In the genomic region with DNA sequence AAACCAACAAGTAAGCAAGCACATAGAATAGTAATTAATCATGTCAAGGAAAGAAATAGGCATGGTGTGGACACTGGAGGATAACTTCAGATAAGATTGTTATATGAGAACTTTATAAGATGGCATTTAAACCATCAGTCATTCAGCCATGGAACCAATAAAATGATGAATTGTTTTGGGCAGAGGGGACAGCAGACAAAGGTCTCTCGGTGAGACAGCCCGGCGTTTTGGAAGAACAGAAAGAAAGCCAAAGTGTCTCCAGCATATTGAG, we compare ENCODE assay signal across 8 cellular contexts. TPM values are rescaled to one million over a fixed set of nuclear protein-coding genes. Genes with fewer than 3 reads are reported as not detected.
A peak's percentile ranks its signal among the peaks of the same experiment; 100 is the strongest.
DNase-seq lines count a peak whose midpoint lies in the region; ATAC-seq and TF ChIP-seq lines count a peak whose summit lies in the region.

No MANE protein-coding gene starts in this region.

- H3K27me3 Mint-ChIP-seq in neural progenitor cell (ENCODE audit: insufficient read depth, low read depth): peaks cover 2% of the 10 kb centered on the region

- H3K36me3 Mint-ChIP-seq in neural progenitor cell: no peaks in the 10 kb centered on the region

- H3K9ac ChIP-seq in BLaER1 (peak overlapping the region; percentile 56; the same call in 1 of the 2 replicates), MM.1S (ENCODE audit: low read length) (peak overlapping the region; percentile 32; the same call in 1 of the 2 replicates), neural progenitor cell (no peak overlapping the region)

- peak overlapping the region; percentile 99 for H3K4me3 Mint-ChIP-seq in neural progenitor cell

- H3K27ac Mint-ChIP-seq in neural progenitor cell: no peak overlapping the region

- DNase-seq in MM.1S (no peak), neural progenitor cell (ENCODE audit: low spot score) (no peak), NCI-H1436 treated with DMSO at 0.1 percent for 48 hours (lab: John Stamatoyannopoulos, UW) (no peak)

- peaks cover 17% of the 10 kb centered on the region for H3K4me1 Mint-ChIP-seq in neural progenitor cell

- H3K4me2 ChIP-seq in BLaER1: peak overlapping the region; percentile 84
- H3K4me2 ChIP-seq in MM.1S (ENCODE audit: low read depth, low read length): peak overlapping the region; percentile 94
- H3K4me2 ChIP-seq in neural progenitor cell: peak overlapping the region; percentile 76

- TF ChIP-seq CTCF in MM.1S (IDR thresholded peaks at IDR 0.05; ENCODE audit: low read length): no peak
- TF ChIP-seq CTCF in neural progenitor cell (IDR thresholded peaks at IDR 0.05): no peak

- no peaks in the 10 kb centered on the region for H3K9me3 Mint-ChIP-seq in neural progenitor cell

- H3K27me3 ChIP-seq in BLaER1 (no peaks in the 10 kb centered on the region), MM.1S (replicated peaks; ENCODE audit: insufficient read depth, low read length) (no peaks in the 10 kb centered on the region), ectodermal cell (ENCODE audit: control insufficient read depth, insufficient read depth, low read length, poor library complexity, severe bottlenecking) (peaks cover 32% of the 10 kb centered on the region), neural progenitor cell (peaks cover 27% of the 10 kb centered on the region)

- no peaks in the 10 kb centered on the region for H3K9me2 ChIP-seq in MM.1S (replicated peaks; ENCODE audit: insufficient read depth, low read length)

- H4K20me1 ChIP-seq in BLaER1: no peaks in the 10 kb centered on the region
- no peaks in the 10 kb centered on the region for H4K20me1 ChIP-seq in MM.1S (ENCODE audit: insufficient read depth, low read length)
- H4K20me1 ChIP-seq in neural progenitor cell (ENCODE audit: low read depth): no peaks in the 10 kb centered on the region

- no peaks in the 10 kb centered on the region for H3K9me3 ChIP-seq in BLaER1
- no peaks in the 10 kb centered on the region for H3K9me3 ChIP-seq in MM.1S (replicated peaks; ENCODE audit: insufficient read depth, low read length)
- no peaks in the 10 kb centered on the region for H3K9me3 ChIP-seq in ectodermal cell (ENCODE audit: control insufficient read depth, low read length)
- no peaks in the 10 kb centered on the region for H3K9me3 ChIP-seq in neural progenitor cell (ENCODE audit: low read depth)

- WGBS in ectodermal cell, 2 experiments: 45 to 48% methylated on average over 3 of the region's 3 CpGs

- H3K4me3 ChIP-seq in BLaER1: peak overlapping the region; percentile 72
- H3K4me3 ChIP-seq in MM.1S (ENCODE audit: low read length): peak overlapping the region; percentile 74
- peak overlapping the region; percentile 61 for H3K4me3 ChIP-seq in ectodermal cell (ENCODE audit: insufficient read depth, low read depth, low read length)
- peak overlapping the region; percentile 63 for H3K4me3 ChIP-seq in neural progenitor cell

- H3K79me2 ChIP-seq in MM.1S (ENCODE audit: low read length): peaks cover 35% of the 10 kb centered on the region
- H3K79me2 ChIP-seq in neural progenitor cell (ENCODE audit: low read depth): no peaks in the 10 kb centered on the region

- H3K36me3 ChIP-seq in BLaER1 (0 out of 2 replicates have a peak, but pooled peaks cover 4% of the 10 kb centered on the region), MM.1S (replicated peaks; ENCODE audit: insufficient read depth, low read length) (no peaks in the 10 kb centered on the region), ectodermal cell (ENCODE audit: control insufficient read depth, insufficient read depth, low read length) (no peaks in the 10 kb centered on the region), neural progenitor cell (no peaks in the 10 kb centered on the region)

- no peak overlapping the region; the same call in 1 of the 2 replicates for H3K27ac ChIP-seq in BLaER1
- peak overlapping the region; percentile 73 for H3K27ac ChIP-seq in MM.1S (ENCODE audit: low read length)
- peak overlapping the region; percentile 73 for H3K27ac ChIP-seq in ectodermal cell (ENCODE audit: insufficient read depth, low read depth, low read length, poor library complexity, severe bottlenecking)
- no peak overlapping the region for H3K27ac ChIP-seq in neural progenitor cell

- peaks cover 25% of the 10 kb centered on the region for H3F3A ChIP-seq in MM.1S (ENCODE audit: insufficient read depth, low read length)
- H3F3A ChIP-seq in neural progenitor cell (ENCODE audit: low read depth): peaks cover 30% of the 10 kb centered on the region

- H3K4me1 ChIP-seq in BLaER1: peaks cover 42% of the 10 kb centered on the region
- peaks cover 14% of the 10 kb centered on the region; the same call in 1 of the 2 replicates for H3K4me1 ChIP-seq in MM.1S (ENCODE audit: low read length)
- no peaks in the 10 kb centered on the region for H3K4me1 ChIP-seq in ectodermal cell (ENCODE audit: control insufficient read depth, insufficient read depth, low read length)
- peaks cover 7% of the 10 kb centered on the region for H3K4me1 ChIP-seq in neural progenitor cell

- ATAC-seq in GM21528 (IDR thresholded peaks at IDR 0.05; ENCODE audit: low FRiP score, unreplicated experiment) (no peak), GM19467 (IDR thresholded peaks at IDR 0.05; ENCODE audit: unreplicated experiment) (no peak), GM21825 (IDR thresholded peaks at IDR 0.05; ENCODE audit: unreplicated experiment) (no peak)

- H2AFZ ChIP-seq in MM.1S (ENCODE audit: low read length) (peak overlapping the region; percentile 74), neural progenitor cell (replicated peaks) (peak overlapping the region; percentile 54)

RNA-seq across cellular contexts. Expression of a gene that starts 0.8 kb away (rescaled TPM):
- polyA plus RNA-seq in ectodermal cell (2013, experiment 1 of 4): 3.9 TPM
- polyA plus RNA-seq in ectodermal cell (2013, experiment 2 of 4): 3.7 TPM
- 2.8 TPM for polyA plus RNA-seq in ectodermal cell (2013, experiment 3 of 4)
- 3.4 TPM for polyA plus RNA-seq in ectodermal cell (2013, experiment 4 of 4)
- 6.4 and 7.3 TPM in 2 replicates for total RNA-seq in neural progenitor cell (ENCODE audit: low replicate concordance)

Comparison
In these comparisons a context has a peak if more than half of its experiments do, and no peak if none do; other contexts are left out.
1. H3K27ac ChIP-seq: peak in MM.1S (single experiment) and ectodermal cell (single experiment); none in BLaER1 (single experiment) and neural progenitor cell (single experiment).
2. Peak in every context shown above with its lines, with median percentiles within 50 percentile points of each other: H3K4me2 ChIP-seq and H3K4me3 ChIP-seq.